ENCODE assay signal across 27 cellular contexts in genomic region chr4:173001571-173001970, GRCh38.
A peak's percentile ranks its signal among the peaks of the same experiment; 100 is the strongest.
DNase-seq lines count a peak whose midpoint lies in the region; ATAC-seq and TF ChIP-seq lines count a peak whose summit lies in the region.
"Had no signal": no experiment of that assay in that cellular context is flagged by ENCODE, and none has a peak within 500 bp of the region (broad histone marks: within the 10 kb centered on the region; RNA-seq: fewer than 3 reads in every experiment).

No MANE protein-coding gene starts in this region.

- H3K4me3 ChIP-seq in astrocyte of the cerebellum (ENCODE audit: low read depth, low read length) (no peak overlapping the region), skeletal muscle satellite cell (ENCODE audit: low read length) (no peak overlapping the region), thyroid gland (replicated peaks in 1 of 3) (no peak overlapping the region)
- H3K4me3 ChIP-seq: dorsolateral prefrontal cortex, heart right ventricle, prostate gland, smooth muscle cell had no signal

- no peak overlapping the region for H3K4me3 Mint-ChIP-seq in HFFc6
- no peak overlapping the region for H3K4me3 Mint-ChIP-seq in activated CD8-positive, alpha-beta memory T cell treated with anti-CD3 and anti-CD28 coated beads, Interleukin-2, amount 10 ng/mL, durations not matched to agents 7 days and 5 days
- H3K4me3 Mint-ChIP-seq: activated CD4-positive, alpha-beta T cell treated with anti-CD3 and anti-CD28 coated beads, Interleukin-2, amount 10 ng/mL, durations not matched to agents 24 days and 14 days; activated naive CD8-positive, alpha-beta T cell treated with anti-CD3 and anti-CD28 coated beads, Interleukin-2, amount 10 ng/mL, durations not matched to agents 7 days and 5 days; IgD-negative memory B cell; stimulated activated naive CD8-positive, alpha-beta T cell treated with anti-CD3 and anti-CD28 coated beads, Interleukin-15, amount 100 ng/mL, for 72 hours had no signal

- CTCF ChIA-PET in activated CD8-positive, alpha-beta memory T cell treated with anti-CD3 and anti-CD28 coated beads, Interleukin-2, amount 10 ng/mL, durations not matched to agents 7 days and 5 days (lab: Charles Lee), result no interaction called here

- H3K4me1 ChIP-seq in skeletal muscle satellite cell (ENCODE audit: control insufficient read depth, insufficient read depth, low read length) (peaks cover 42% of the 10 kb centered on the region), thyroid gland (peaks cover 16 to 47% of the 10 kb centered on the region in 2 donors)
- H3K4me1 ChIP-seq: Caco-2, prostate gland had no signal

- H3K9me3 ChIP-seq in skeletal muscle satellite cell (replicated peaks; ENCODE audit: low read length) (no peaks in the 10 kb centered on the region), thyroid gland (no peaks in the 10 kb centered on the region)
- H3K9me3 ChIP-seq: BE2C, Caco-2, heart right ventricle, prostate gland had no signal

- DNase-seq in HFFc6 (peak; percentile 6), astrocyte of the cerebellum (ENCODE audit: low read depth) (peak; percentile 86), fibroblast of peridontal ligament (ENCODE audit: extremely low read depth) (peak; percentile 77), activated gamma-delta T cell (lab: John Stamatoyannopoulos, UW) (no peak), thyroid gland (no peak)
- no peak for DNase-seq in activated CD8-positive, alpha-beta memory T cell treated with anti-CD3 and anti-CD28 coated beads, Interleukin-2, amount 10 ng/mL, durations not matched to agents 7 days and 5 days
- DNase-seq: activated CD4-positive, alpha-beta T cell treated with anti-CD3 and anti-CD28 coated beads, Interleukin-2, amount 10 ng/mL, durations not matched to agents 24 days and 14 days; activated naive CD8-positive, alpha-beta T cell treated with anti-CD3 and anti-CD28 coated beads, Interleukin-2, amount 10 ng/mL, durations not matched to agents 7 days and 5 days; BE2C; Caco-2; dorsolateral prefrontal cortex; erythroblast; heart right ventricle; MV-4-11; NCI-H1694; NCI-H774; OCI-M1; SIG-M5; stimulated activated CD4-positive, alpha-beta T cell treated with anti-CD3 and anti-CD28 coated beads, Interleukin-2, amount 100 ng/mL, for 48 hours; stimulated activated naive CD8-positive, alpha-beta T cell treated with anti-CD3 and anti-CD28 coated beads, Interleukin-15, amount 100 ng/mL, for 72 hours; T-helper 1 cell; trophoblast cell had no signal

- peaks cover 8% of the 10 kb centered on the region; the same call in 1 of the 2 replicates for H3K27me3 Mint-ChIP-seq in HFFc6 (ENCODE audit: insufficient read depth)
- H3K27me3 Mint-ChIP-seq in activated CD8-positive, alpha-beta memory T cell treated with anti-CD3 and anti-CD28 coated beads, Interleukin-2, amount 10 ng/mL, durations not matched to agents 7 days and 5 days, result peaks cover 12% of the 10 kb centered on the region
- H3K27me3 Mint-ChIP-seq: stimulated activated naive CD8-positive, alpha-beta T cell treated with anti-CD3 and anti-CD28 coated beads, Interleukin-15, amount 100 ng/mL, for 72 hours had no signal

- H3K27ac ChIP-seq in thyroid gland, result no peak overlapping the region
- H3K27ac ChIP-seq: dorsolateral prefrontal cortex, heart right ventricle, prostate gland had no signal

- TF ChIP-seq CTCF in HFFc6 (IDR thresholded peaks at IDR 0.05) (peak; percentile 18; the same call in 1 of the 2 replicates), astrocyte of the cerebellum (IDR thresholded peaks at IDR 0.05; ENCODE audit: low read depth, low read length, missing control alignments) (no peak), thyroid gland (IDR thresholded peaks at IDR 0.05) (no peak)

- no peaks in the 10 kb centered on the region for H3K9me3 Mint-ChIP-seq in HFFc6
- H3K9me3 Mint-ChIP-seq in activated CD8-positive, alpha-beta memory T cell treated with anti-CD3 and anti-CD28 coated beads, Interleukin-2, amount 10 ng/mL, durations not matched to agents 7 days and 5 days (ENCODE audit: low read depth), result no peaks in the 10 kb centered on the region
- H3K9me3 Mint-ChIP-seq: activated CD4-positive, alpha-beta T cell treated with anti-CD3 and anti-CD28 coated beads, Interleukin-2, amount 10 ng/mL, durations not matched to agents 24 days and 14 days; activated naive CD8-positive, alpha-beta T cell treated with anti-CD3 and anti-CD28 coated beads, Interleukin-2, amount 10 ng/mL, durations not matched to agents 7 days and 5 days; activated T-helper 2 cell treated with anti-CD3 and anti-CD28 coated beads, Interferon-gamma antibody, Interleukin-2, Interleukin-4, amounts not matched to agents 10 μg/mL and 5 μg/mL and 100 μg/mL, durations not matched to agents 14 hours and 24 hours and 36 hours; IgD-negative memory B cell; stimulated activated naive CD8-positive, alpha-beta T cell treated with anti-CD3 and anti-CD28 coated beads, Interleukin-15, amount 100 ng/mL, for 72 hours had no signal

- in situ Hi-C loops in astrocyte of the cerebellum (cut with HindIII; ENCODE audit: low sequenced_read_pairs), result loop anchor here (25.0 kb wide), 1 partner anchor 261 kb away; no protein-coding TSS in a partner anchor

- H3K36me3 Mint-ChIP-seq in HFFc6 (ENCODE audit: low read depth), result no peaks in the 10 kb centered on the region
- no peaks in the 10 kb centered on the region for H3K36me3 Mint-ChIP-seq in activated CD8-positive, alpha-beta memory T cell treated with anti-CD3 and anti-CD28 coated beads, Interleukin-2, amount 10 ng/mL, durations not matched to agents 7 days and 5 days
- H3K36me3 Mint-ChIP-seq: activated naive CD8-positive, alpha-beta T cell treated with anti-CD3 and anti-CD28 coated beads, Interleukin-2, amount 10 ng/mL, durations not matched to agents 7 days and 5 days; IgD-negative memory B cell had no signal

- ATAC-seq in activated CD8-positive, alpha-beta memory T cell treated with anti-CD3 and anti-CD28 coated beads, Interleukin-2, amount 10 ng/mL, durations not matched to agents 7 days and 5 days, result no peak
- ATAC-seq: heart right ventricle; stimulated activated naive CD8-positive, alpha-beta T cell treated with anti-CD3 and anti-CD28 coated beads, Interleukin-15, amount 100 ng/mL, for 72 hours had no signal

- H3K4me1 Mint-ChIP-seq in HFFc6 (ENCODE audit: low read depth), result no peaks in the 10 kb centered on the region; the same call in 1 of the 2 replicates
- no peaks in the 10 kb centered on the region for H3K4me1 Mint-ChIP-seq in activated CD8-positive, alpha-beta memory T cell treated with anti-CD3 and anti-CD28 coated beads, Interleukin-2, amount 10 ng/mL, durations not matched to agents 7 days and 5 days
- H3K4me1 Mint-ChIP-seq: activated CD4-positive, alpha-beta T cell treated with anti-CD3 and anti-CD28 coated beads, Interleukin-2, amount 10 ng/mL, durations not matched to agents 24 days and 14 days; activated naive CD8-positive, alpha-beta T cell treated with anti-CD3 and anti-CD28 coated beads, Interleukin-2, amount 10 ng/mL, durations not matched to agents 7 days and 5 days; IgD-negative memory B cell; stimulated activated naive CD8-positive, alpha-beta T cell treated with anti-CD3 and anti-CD28 coated beads, Interleukin-15, amount 100 ng/mL, for 72 hours had no signal

- H3K4me2 ChIP-seq in skeletal muscle satellite cell (ENCODE audit: low read length), result peak overlapping the region; percentile 35
- H3K4me2 ChIP-seq: smooth muscle cell had no signal

- H3K9ac ChIP-seq in skeletal muscle satellite cell (ENCODE audit: low read depth, low read length), result no peak overlapping the region

- no peak for TF ChIP-seq POLR2A in thyroid gland (IDR thresholded peaks at IDR 0.05)

- no peaks in the 10 kb centered on the region for H3K36me3 ChIP-seq in skeletal muscle satellite cell (ENCODE audit: insufficient read depth, low read length)
- H3K36me3 ChIP-seq in thyroid gland, result no peaks in the 10 kb centered on the region
- H3K36me3 ChIP-seq: BE2C, heart right ventricle, prostate gland had no signal

- H3K27me3 ChIP-seq in skeletal muscle satellite cell (ENCODE audit: control insufficient read depth, insufficient read depth, low read length) (peaks cover 25% of the 10 kb centered on the region), thyroid gland (no peaks in the 10 kb centered on the region)
- H3K27me3 ChIP-seq: BE2C, dorsolateral prefrontal cortex, heart right ventricle had no signal

- intact Hi-C loops in thyroid gland (cut with DNase I), result no loop called here

- no peak overlapping the region for H3K27ac Mint-ChIP-seq in HFFc6
- H3K27ac Mint-ChIP-seq in activated CD8-positive, alpha-beta memory T cell treated with anti-CD3 and anti-CD28 coated beads, Interleukin-2, amount 10 ng/mL, durations not matched to agents 7 days and 5 days, result no peak overlapping the region
- H3K27ac Mint-ChIP-seq: activated CD4-positive, alpha-beta T cell treated with anti-CD3 and anti-CD28 coated beads, Interleukin-2, amount 10 ng/mL, durations not matched to agents 24 days and 14 days; activated naive CD8-positive, alpha-beta T cell treated with anti-CD3 and anti-CD28 coated beads, Interleukin-2, amount 10 ng/mL, durations not matched to agents 7 days and 5 days; activated T-helper 2 cell treated with anti-CD3 and anti-CD28 coated beads, Interferon-gamma antibody, Interleukin-2, Interleukin-4, amounts not matched to agents 10 μg/mL and 5 μg/mL and 100 μg/mL, durations not matched to agents 14 hours and 24 hours and 36 hours; IgD-negative memory B cell; stimulated activated naive CD8-positive, alpha-beta T cell treated with anti-CD3 and anti-CD28 coated beads, Interleukin-15, amount 100 ng/mL, for 72 hours had no signal

Comparison
In these comparisons a context has a peak if more than half of its experiments do, and no peak if none do; other contexts are left out.
1. DNase-seq: peak in HFFc6 (single experiment), astrocyte of the cerebellum (single experiment) and fibroblast of peridontal ligament (single experiment); none in activated gamma-delta T cell (single experiment), activated CD8-positive, alpha-beta memory T cell treated with anti-CD3 and anti-CD28 coated beads, Interleukin-2, amount 10 ng/mL, durations not matched to agents 7 days and 5 days (single experiment) and thyroid gland (0 of 2).